In genomic region chr19:47296036-47296435, GRCh38 we compare ENCODE assay signal across 9 cellular contexts.
DNase-seq lines count a peak whose midpoint lies in the region; ATAC-seq, FAIRE-seq and TF ChIP-seq lines count a peak whose summit lies in the region.
"Had no signal": no experiment of that assay in that cellular context is flagged by ENCODE, and none has a peak within 500 bp of the region (broad histone marks: within the 10 kb centered on the region; RNA-seq: fewer than 3 reads in every experiment).

No MANE protein-coding gene starts in this region.

- ATAC-seq in GM18511 (IDR thresholded peaks at IDR 0.05; ENCODE audit: unreplicated experiment) = no peak

- FAIRE-seq in islet of Langerhans (lab: Jason Lieb, UNC) = peak; percentile 66

- in situ Hi-C loops in T47D (cut with HindIII; ENCODE audit: low pct_unique_long_range_greater_than_20kb, low sequenced_read_pairs) = no loop called here

- TF ChIP-seq CTCF in WI38 (IDR thresholded peaks at IDR 0.05; ENCODE audit: low read depth, low read length) = peak; percentile 64

- DNase-seq in AG08395 (ENCODE audit: low spot score) = peak; percentile 75
- peak; percentile 25 for DNase-seq in GOT3 (lab: John Stamatoyannopoulos, UW)
- DNase-seq in NCI-H2196 treated with DMSO at 0.1 percent for 48 hours (lab: John Stamatoyannopoulos, UW; ENCODE audit: unreplicated experiment) = peak; percentile 80
- peak; percentile 61 to 87 for DNase-seq in T47D (ENCODE audit: low read depth in 1 of 2, low spot score in 1 of 2)
- peak; percentile 63 to 86 (median 68) for DNase-seq in stimulated activated CD4-positive, alpha-beta T cell treated with anti-CD3 and anti-CD28 coated beads, Interleukin-1b, Interleukin-23, amount 100 ng/mL, for 24 hours (ENCODE audit: low read depth in 4 of 4, low spot score in 1 of 4)

- H3K4me3 ChIP-seq in WI38 (ENCODE audit: low read depth, low read length) = no peak overlapping the region
- H3K4me3 ChIP-seq: skin epidermis had no signal

Comparison
In these comparisons a context has a peak if more than half of its experiments do, and no peak if none do; other contexts are left out.
1. DNase-seq: peak in every context shown above with its lines; median percentile 80 in NCI-H2196 treated with DMSO at 0.1 percent for 48 hours; 75 in AG08395; 74 in T47D; 68 in stimulated activated CD4-positive, alpha-beta T cell treated with anti-CD3 and anti-CD28 coated beads, Interleukin-1b, Interleukin-23, amount 100 ng/mL, for 24 hours; 25 in GOT3.